In the genomic region with DNA sequence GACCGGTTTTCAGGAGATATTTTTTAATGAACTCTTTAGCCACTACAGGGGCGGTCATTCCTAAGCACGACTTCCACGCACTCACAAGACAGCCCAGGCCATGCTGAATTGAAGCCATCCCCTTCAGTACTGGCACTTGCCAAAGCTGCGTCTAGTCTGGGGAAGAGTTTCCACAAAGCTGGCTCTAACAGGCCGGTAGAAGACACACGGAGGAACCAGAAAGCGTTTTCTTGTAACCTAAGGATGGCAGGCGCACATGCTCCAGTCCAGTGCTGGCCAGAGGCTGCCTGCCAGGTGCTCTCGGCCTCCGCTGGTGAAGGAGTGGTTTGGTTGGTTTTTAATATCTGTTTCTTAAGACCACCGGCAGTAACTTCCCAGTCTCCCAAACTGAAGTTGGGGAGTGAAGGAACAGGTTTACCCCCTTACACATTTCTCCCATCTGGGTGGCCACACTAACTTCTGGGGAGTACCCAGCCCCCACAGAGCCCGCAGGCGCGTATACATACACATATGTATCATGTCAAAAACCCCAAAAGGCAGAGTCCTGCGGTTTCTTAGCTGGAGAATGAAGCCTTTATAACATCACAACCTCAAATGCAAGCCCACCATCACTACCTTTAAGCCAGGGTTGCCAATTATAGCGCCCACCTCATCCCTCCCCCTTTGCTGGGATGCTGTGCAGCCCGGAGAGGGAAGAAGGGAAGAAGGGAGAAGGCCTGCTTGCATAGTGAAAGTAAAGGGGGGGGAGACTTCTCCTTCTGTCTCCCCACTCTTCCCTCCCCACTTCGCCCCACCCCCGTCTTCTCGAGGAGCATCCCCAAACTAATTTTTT, we compare ENCODE assay signal across 8 cellular contexts. TPM values are rescaled to one million over a fixed set of nuclear protein-coding genes. Genes with fewer than 3 reads are reported as not detected.
DNase-seq lines count a peak whose midpoint lies in the region; ATAC-seq and TF ChIP-seq lines count a peak whose summit lies in the region.

No MANE protein-coding gene starts in this region.

- no peak overlapping the region for H3K4ac ChIP-seq in trophoblast cell (ENCODE audit: low read depth, low read length)

- H3K9me3 ChIP-seq in trophoblast cell (ENCODE audit: insufficient read depth, low read depth, low read length): peaks cover 4% of the 10 kb centered on the region

- no peak overlapping the region for H3K9ac ChIP-seq in trophoblast cell (ENCODE audit: low read length)

- H2AK5ac ChIP-seq in trophoblast cell (ENCODE audit: low read length): no peak overlapping the region

- H3K36me3 ChIP-seq in trophoblast cell (ENCODE audit: control insufficient read depth in 1 of 2, insufficient read depth in 2 of 2, low read length in 2 of 2): no peaks in the 10 kb centered on the region

- peaks cover 58% of the 10 kb centered on the region for H3K4me1 Mint-ChIP-seq in HFFc6 (ENCODE audit: low read depth)

- H2BK120ac ChIP-seq in trophoblast cell (ENCODE audit: insufficient read depth, low read length, poor library complexity): no peak overlapping the region

- ATAC-seq in GM21360 (IDR thresholded peaks at IDR 0.05; ENCODE audit: unreplicated experiment) (no peak), HG02759 (IDR thresholded peaks at IDR 0.05; ENCODE audit: unreplicated experiment) (no peak)

- H2BK5ac ChIP-seq in trophoblast cell (ENCODE audit: low read depth, low read length, poor library complexity): no peak overlapping the region

- no peak overlapping the region for H3K4me3 ChIP-seq in trophoblast cell (ENCODE audit: low read depth, low read length)

- H3K18ac ChIP-seq in trophoblast cell (ENCODE audit: low read length): no peak overlapping the region

- H3K79me1 ChIP-seq in trophoblast cell (ENCODE audit: low read length): peaks cover 17% of the 10 kb centered on the region

- peak overlapping the region; percentile 3 for H2BK12ac ChIP-seq in trophoblast cell (ENCODE audit: low read length)

- TF ChIP-seq CTCF in HFFc6 (IDR thresholded peaks at IDR 0.05): no peak

- H3K27ac ChIP-seq in trophoblast cell (ENCODE audit: low read depth, low read length): no peak overlapping the region

- peak overlapping the region; percentile 99 for H3K4me3 Mint-ChIP-seq in HFFc6

- no peak overlapping the region for H4K91ac ChIP-seq in trophoblast cell (ENCODE audit: low read depth, low read length)

- H3K27me3 ChIP-seq in trophoblast cell (ENCODE audit: insufficient read depth, low read length): no peaks in the 10 kb centered on the region

- no peaks in the 10 kb centered on the region for H3K9me3 Mint-ChIP-seq in HFFc6

- peaks cover 9 to 21% of the 10 kb centered on the region in 2 experiments for H3K4me1 ChIP-seq in trophoblast cell (ENCODE audit: control insufficient read depth in 1 of 2, insufficient read depth in 2 of 2, low read length in 2 of 2)

- H3K14ac ChIP-seq in trophoblast cell (ENCODE audit: low read length): no peak overlapping the region

- H2AFZ ChIP-seq in trophoblast cell (ENCODE audit: insufficient read depth, low read length, poor library complexity): peak overlapping the region; percentile 15

- DNase-seq in Ammon's horn (ENCODE audit: low spot score) (peak; percentile 22), HFFc6 (no peak), fibroblast of peridontal ligament (ENCODE audit: extremely low read depth) (peak; percentile 35), trophoblast cell (no peak), GDM1 (lab: John Stamatoyannopoulos, UW) (no peak)
- DNase-seq in activated CD4-positive, alpha-beta T cell treated with anti-CD3 and anti-CD28 coated beads, Interleukin-2, amount 50 U/mL, for 1 hour: peak; percentile 13

- H3K27me3 Mint-ChIP-seq in HFFc6 (ENCODE audit: insufficient read depth): no peaks in the 10 kb centered on the region; the same call in none of the 2 replicates

- peak overlapping the region; percentile 79 for H3K27ac Mint-ChIP-seq in HFFc6

- H4K8ac ChIP-seq in trophoblast cell (ENCODE audit: low read depth, low read length): no peak overlapping the region

- no CpG with 5 or more reads among the region's 21 CpGs for WGBS in trophoblast cell (ENCODE audit: extremely low coverage, insufficient coverage, insufficient read length)

- H3K23ac ChIP-seq in trophoblast cell (ENCODE audit: low read length): no peak overlapping the region

- peaks cover 30% of the 10 kb centered on the region for H3K36me3 Mint-ChIP-seq in HFFc6 (ENCODE audit: low read depth)

- H4K12ac ChIP-seq in trophoblast cell (ENCODE audit: low read depth, low read length): no peak overlapping the region

- peak overlapping the region; percentile 99 for H3K4me2 ChIP-seq in trophoblast cell (ENCODE audit: low read length)

- peaks cover 5% of the 10 kb centered on the region for H3K79me2 ChIP-seq in trophoblast cell (ENCODE audit: control insufficient read depth, insufficient read depth, low read length, poor library complexity)

RNA-seq across cellular contexts. Expression of gene TRERF1, which starts 1.2 kb away (rescaled TPM):
- total RNA-seq in HFFc6 (2021; fragmentation: NEBNext Ultra II Directional; extraction: Animal tissue kit (Norgen Biotek cat#: 25700)): 10 to 100 TPM; 10.5 to 16.4 (median 15.2) TPM
- polyA plus RNA-seq in trophoblast cell (2013): 2.3 and 2.4 TPM in 2 replicates

Comparison
In these comparisons a context has a peak if more than half of its experiments do, and no peak if none do; other contexts are left out.
1. DNase-seq: peak in Ammon's horn (single experiment), activated CD4-positive, alpha-beta T cell treated with anti-CD3 and anti-CD28 coated beads, Interleukin-2, amount 50 U/mL, for 1 hour (single experiment) and fibroblast of peridontal ligament (single experiment); none in HFFc6 (single experiment), trophoblast cell (0 of 2) and GDM1 (single experiment).